In genomic region chr19:19487077-19488040, GRCh38 we compare ENCODE assay signal across 9 cellular contexts. TPM values are rescaled to one million over a fixed set of nuclear protein-coding genes. Genes with fewer than 3 reads are reported as not detected.
DNase-seq lines count a peak whose midpoint lies in the region; ATAC-seq and TF ChIP-seq lines count a peak whose summit lies in the region.
"Had no signal": no experiment of that assay in that cellular context is flagged by ENCODE, and none has a peak within 500 bp of the region (broad histone marks: within the 10 kb centered on the region; RNA-seq: fewer than 3 reads in every experiment).

No MANE protein-coding gene starts in this region.

- no peak overlapping the region for H3K4me3 ChIP-seq in ACC112 (ENCODE audit: low read depth, low read length)
- H3K4me3 ChIP-seq in ascending aorta: no peak overlapping the region
- H3K4me3 ChIP-seq: Peyer's patch had no signal

- intact Hi-C loops in ascending aorta (cut with DNase I) (loop anchor here (10.0 kb wide), 1 partner anchor 293 kb away; the partner anchor contains the start of genes BORCS8 and RFXANK), natural killer cell (cut with micrococcal nuclease) (loop anchor here (5.0 kb wide), 1 partner anchor 35 kb away; no protein-coding TSS in a partner anchor)

- H3K9me3 Mint-ChIP-seq in HFFc6 (no peaks in the 10 kb centered on the region), natural killer cell (no peaks in the 10 kb centered on the region)

- H2AFZ ChIP-seq in ACC112 (ENCODE audit: low read length, unreplicated experiment): no peak overlapping the region

- H3K27me3 Mint-ChIP-seq in HFFc6 (ENCODE audit: insufficient read depth): peaks cover 2% of the 10 kb centered on the region
- no peaks in the 10 kb centered on the region for H3K27me3 Mint-ChIP-seq in natural killer cell (ENCODE audit: low read depth in 2 of 2)

- ATAC-seq in natural killer cell: no peak
- ATAC-seq in GM21717 (IDR thresholded peaks at IDR 0.05; ENCODE audit: unreplicated experiment): no peak

- H3K9me3 ChIP-seq in ascending aorta: no peaks in the 10 kb centered on the region
- H3K9me3 ChIP-seq: Peyer's patch had no signal

- DNase-seq in HFFc6 (no peak), ascending aorta (ENCODE audit: low spot score in 2 of 2) (no peak), natural killer cell (no peak), ecto neural progenitor cell (ENCODE audit: low spot score) (no peak), NCI-H187 (lab: John Stamatoyannopoulos, UW) (no peak), SHP77 treated with DMSO at 0.1 percent for 48 hours (lab: John Stamatoyannopoulos, UW) (no peak)
- DNase-seq: Peyer's patch had no signal

- H3K79me2 ChIP-seq in ACC112 (ENCODE audit: control insufficient read depth, insufficient read depth, low read length, unreplicated experiment): peaks cover 30% of the 10 kb centered on the region

- peaks cover 35% of the 10 kb centered on the region for H3K4me1 ChIP-seq in ACC112 (ENCODE audit: control insufficient read depth, insufficient read depth, low read length, unreplicated experiment)
- peaks cover 15 to 28% of the 10 kb centered on the region in 2 donors for H3K4me1 ChIP-seq in ascending aorta

- H3K36me3 ChIP-seq in ACC112 (ENCODE audit: insufficient read depth, low read length): no peaks in the 10 kb centered on the region
- H3K36me3 ChIP-seq in ascending aorta: peaks cover 2 to 3% of the 10 kb centered on the region in 2 donors

- H3K27ac ChIP-seq in ACC112 (ENCODE audit: low read depth, low read length): peak overlapping the region; percentile 96
- peak overlapping the region; percentile 86 to 96 for H3K27ac ChIP-seq in ascending aorta

- H3K27me3 ChIP-seq in ACC112 (ENCODE audit: insufficient read depth, low read length) (no peaks in the 10 kb centered on the region), ascending aorta (no peaks in the 10 kb centered on the region)
- H3K27me3 ChIP-seq: Peyer's patch had no signal

- no peaks in the 10 kb centered on the region; the same call in 1 of the 2 replicates for H3K36me3 Mint-ChIP-seq in HFFc6 (ENCODE audit: low read depth)
- no peaks in the 10 kb centered on the region for H3K36me3 Mint-ChIP-seq in natural killer cell

- H3K4me3 Mint-ChIP-seq in HFFc6: no peak overlapping the region
- peak overlapping the region; percentile 45 for H3K4me3 Mint-ChIP-seq in natural killer cell

- peak overlapping the region; percentile 98 for H3K27ac Mint-ChIP-seq in HFFc6
- H3K27ac Mint-ChIP-seq in natural killer cell: peak overlapping the region; percentile 97 to 98

- TF ChIP-seq CTCF in HFFc6 (IDR thresholded peaks at IDR 0.05) (no peak), ascending aorta (IDR thresholded peaks at IDR 0.05) (no peak), natural killer cell (IDR thresholded peaks at IDR 0.05) (no peak)

- H3K4me1 Mint-ChIP-seq in HFFc6 (ENCODE audit: low read depth): peaks cover 69% of the 10 kb centered on the region
- H3K4me1 Mint-ChIP-seq in natural killer cell: peaks cover 48 to 60% of the 10 kb centered on the region in 2 donors

RNA-seq across cellular contexts. Expression of gene TSSK6, which starts 28.0 kb away (rescaled TPM):
- total RNA-seq in HFFc6 (2021; fragmentation: NEBNext Ultra II Directional; extraction: Animal tissue kit (Norgen Biotek cat#: 25700)): 1 to 10 TPM in 2 of 6 experiments, under 1 TPM in 4; 0.61 to 1.3 (median 0.92) TPM
- not detected for total RNA-seq in ascending aorta
- total RNA-seq in natural killer cell: 1 to 10 TPM; 2.2 to 2.5 (median 2.3) TPM

RNA-seq across cellular contexts. Expression of gene NDUFA13, which starts 28.7 kb away (rescaled TPM):
- total RNA-seq in HFFc6 (2021; fragmentation: NEBNext Ultra II Directional; extraction: Animal tissue kit (Norgen Biotek cat#: 25700)): 100 to 1,000 TPM; 266 to 393 (median 323) TPM
- total RNA-seq in ascending aorta (12.7 TPM), natural killer cell (100 to 1,000 TPM; 165 to 191 (median 188) TPM)

RNA-seq across cellular contexts. Expression of gene YJEFN3, which starts 41.4 kb away (rescaled TPM):
- total RNA-seq in HFFc6 (2021; fragmentation: NEBNext Ultra II Directional; extraction: Animal tissue kit (Norgen Biotek cat#: 25700)): 1 to 10 TPM; 1.4 to 2.5 (median 2.0) TPM
- 3.5 TPM for total RNA-seq in ascending aorta
- total RNA-seq in natural killer cell: 1 to 10 TPM; 4.0 to 6.0 (median 4.3) TPM

RNA-seq across cellular contexts. Expression of gene CILP2, which starts 50.7 kb away (rescaled TPM):
- total RNA-seq in HFFc6 (2021; fragmentation: NEBNext Ultra II Directional; extraction: Animal tissue kit (Norgen Biotek cat#: 25700)): under 1 TPM; 0.09 to 0.28 (median 0.15) TPM
- total RNA-seq in ascending aorta (not detected), natural killer cell (under 1 TPM; 0.05 to 0.20 (median 0.11) TPM)
- total RNA-seq: Peyer's patch had no signal

Comparison
In these comparisons a context has a peak if more than half of its experiments do, and no peak if none do; other contexts are left out.
1. RNA of gene NDUFA13, which starts 28.7 kb away (total RNA-seq): 266 to 393 TPM in HFFc6 and 165 to 191 TPM in natural killer cell; 12.7 TPM in ascending aorta (single experiment); every median in the first group is over 10 times any median in the second.